28 cellular contexts compared by ENCODE assay signal in genomic region chr21:36274128-36274527, GRCh38.
"Had no signal": no experiment of that assay in that cellular context is flagged by ENCODE, and none has a peak within 500 bp of the region (broad histone marks: within the 10 kb centered on the region; RNA-seq: fewer than 3 reads in every experiment).

No MANE protein-coding gene starts in this region.

- H3K9me3 ChIP-seq: ascending aorta, body of pancreas, MG63 had no signal

- H3K4me1 Mint-ChIP-seq: activated CD4-positive, alpha-beta memory T cell treated with anti-CD3 and anti-CD28 coated beads, Interleukin-2, amount 10 ng/mL, durations not matched to agents 7 days and 5 days; activated CD4-positive, alpha-beta T cell treated with anti-CD3 and anti-CD28 coated beads, Interleukin-2, amount 10 ng/mL, durations not matched to agents 7 days and 5 days; activated naive CD8-positive, alpha-beta T cell treated with anti-CD3 and anti-CD28 coated beads, Interleukin-2, amount 50 U/mL, for 24 hours had no signal

- H3K27me3 ChIP-seq: ascending aorta, body of pancreas, MG63 had no signal

- ATAC-seq: activated naive CD4-positive, alpha-beta T cell treated with anti-CD3 and anti-CD28 coated beads, Interleukin-2, amount 50 U/mL, for 72 hours; activated naive CD8-positive, alpha-beta T cell treated with anti-CD3 and anti-CD28 coated beads, Interleukin-2, amount 50 U/mL, for 24 hours; activated T-cell treated with anti-CD3 and anti-CD28 coated beads, Interleukin-2, amount 50 U/mL, for 72 hours; body of pancreas had no signal

- H3K36me3 ChIP-seq: MG63 had no signal

- H3K27me3 Mint-ChIP-seq: activated CD4-positive, alpha-beta memory T cell treated with anti-CD3 and anti-CD28 coated beads, Interleukin-2, amount 10 ng/mL, durations not matched to agents 7 days and 5 days; activated CD4-positive, alpha-beta T cell treated with anti-CD3 and anti-CD28 coated beads, Interleukin-2, amount 10 ng/mL, durations not matched to agents 7 days and 5 days; activated naive CD8-positive, alpha-beta T cell treated with anti-CD3 and anti-CD28 coated beads, Interleukin-2, amount 50 U/mL, for 24 hours had no signal

- DNase-seq: activated CD4-positive, alpha-beta memory T cell treated with anti-CD3 and anti-CD28 coated beads, Interleukin-2, amount 10 ng/mL, durations not matched to agents 7 days and 5 days; activated CD4-positive, alpha-beta T cell treated with anti-CD3 and anti-CD28 coated beads, Interleukin-2, amount 10 ng/mL, durations not matched to agents 7 days and 5 days; activated CD4-positive, CD25-positive, alpha-beta regulatory T cell; activated effector memory CD4-positive, alpha-beta T cell treated with Interleukin-2 at 50 U/mL for 16 hours; activated naive CD4-positive, alpha-beta T cell; activated naive CD8-positive, alpha-beta T cell treated with anti-CD3 and anti-CD28 coated beads, Interleukin-2, amount 50 U/mL, for 24 hours; activated T-cell treated with anti-CD3 and anti-CD28 coated beads for 4 hours; activated T-cell treated with anti-CD3 and anti-CD28 coated beads, Interleukin-2, amount 50 U/mL, for 72 hours; amniotic stem cell; body of pancreas; central memory CD4-positive, alpha-beta T cell; MG63; MV-4-11; NCI-H1092 treated with DMSO at 0.1 percent for 48 hours; NCI-H1417 treated with DMSO at 0.1 percent for 48 hours; NCI-H1694; NCI-H2029; NCI-H345; NCI-H510A; NCI-H526 treated with DMSO at 0.1 percent for 48 hours; NCI-H82; SIG-M5; T-helper 2 cell; T1000 had no signal

- H3K4me3 Mint-ChIP-seq: activated CD4-positive, alpha-beta memory T cell treated with anti-CD3 and anti-CD28 coated beads, Interleukin-2, amount 10 ng/mL, durations not matched to agents 7 days and 5 days; activated CD4-positive, alpha-beta T cell treated with anti-CD3 and anti-CD28 coated beads, Interleukin-2, amount 10 ng/mL, durations not matched to agents 7 days and 5 days; activated naive CD8-positive, alpha-beta T cell treated with anti-CD3 and anti-CD28 coated beads, Interleukin-2, amount 50 U/mL, for 24 hours; activated T-cell treated with anti-CD3 and anti-CD28 coated beads, Interleukin-2, amount 50 U/mL, for 72 hours had no signal

- H3K27ac Mint-ChIP-seq: activated CD4-positive, alpha-beta memory T cell treated with anti-CD3 and anti-CD28 coated beads, Interleukin-2, amount 10 ng/mL, durations not matched to agents 7 days and 5 days; activated naive CD8-positive, alpha-beta T cell treated with anti-CD3 and anti-CD28 coated beads, Interleukin-2, amount 50 U/mL, for 24 hours; activated T-cell treated with anti-CD3 and anti-CD28 coated beads, Interleukin-2, amount 50 U/mL, for 72 hours had no signal

- FAIRE-seq: bronchial epithelial cell, TTC549 had no signal

- H3K9me3 Mint-ChIP-seq: activated CD4-positive, alpha-beta memory T cell treated with anti-CD3 and anti-CD28 coated beads, Interleukin-2, amount 10 ng/mL, durations not matched to agents 7 days and 5 days; activated CD4-positive, alpha-beta T cell treated with anti-CD3 and anti-CD28 coated beads, Interleukin-2, amount 10 ng/mL, durations not matched to agents 7 days and 5 days; activated naive CD4-positive, alpha-beta T cell treated with anti-CD3 and anti-CD28 coated beads, Interleukin-2, amount 50 U/mL, for 72 hours; activated naive CD8-positive, alpha-beta T cell treated with anti-CD3 and anti-CD28 coated beads, Interleukin-2, amount 50 U/mL, for 24 hours; activated T-cell treated with anti-CD3 and anti-CD28 coated beads, Interleukin-2, amount 50 U/mL, for 72 hours had no signal

- H3K4me3 ChIP-seq: ascending aorta, body of pancreas, MG63 had no signal

- H3K4me1 ChIP-seq: ascending aorta, body of pancreas had no signal

- H3K27ac ChIP-seq: ascending aorta, body of pancreas had no signal
